1 cellular context compared by ENCODE assay signal in genomic region chr19:6442087-6442688, GRCh38.
TF ChIP-seq lines count a peak whose summit lies in the region.

No MANE protein-coding gene starts in this region.

TF ChIP-seq in K562, 482 proteins besides CTCF, POLR2A, EP300 and RAD21:
- TF ChIP-seq RBM25 (IDR thresholded peaks at IDR 0.05; ENCODE audit: low read depth, low read length, severe bottlenecking) = peak; percentile 32
- TF ChIP-seq FOXA3 (CRISPR knock-in tag; conservative IDR thresholded peaks at IDR 0.05 in 1 of 2, IDR thresholded peaks at IDR 0.05 in 1 of 2) = no peak
- peak; percentile 66; the same call in 1 of the 2 replicates for TF ChIP-seq BCOR (IDR thresholded peaks at IDR 0.05)
- TF ChIP-seq ZNF263 (CRISPR knock-in tag; IDR thresholded peaks at IDR 0.05; ENCODE audit: borderline replicate concordance) = peak; percentile 57; the same call in 1 of the 2 replicates
